In genomic region chr18:50819727-50820378, GRCh38 we compare ENCODE assay signal across 8 cellular contexts.
A peak's percentile ranks its signal among the peaks of the same experiment; 100 is the strongest.
DNase-seq lines count a peak whose midpoint lies in the region; ATAC-seq lines count a peak whose summit lies in the region.

MRO (minus strand) TSS chr18:50820016; CDS start chr18:50809400, 10,616 bp downstream.

- peak; percentile 92 for DNase-seq in AG20443 (ENCODE audit: low spot score)
- DNase-seq in NCI-H345 treated with DMSO at 0.1 percent for 48 hours (lab: John Stamatoyannopoulos, UW; ENCODE audit: unreplicated experiment) = peak; percentile 59
- DNase-seq in activated CD4-positive, CD25-positive, alpha-beta regulatory T cell treated with anti-CD3 and anti-CD28 coated beads, Interleukin-2, amount 50 U/mL, for 16 hours (ENCODE audit: low read depth, low spot score) = peak; percentile 53
- DNase-seq in cerebellar cortex (ENCODE audit: low spot score) = peak; percentile 90
- DNase-seq in kidney glomerular epithelial cell (lab: John Stamatoyannopoulos, UW) = peak; percentile 35
- DNase-seq in stimulated activated CD4-positive, alpha-beta T cell treated with anti-CD3 and anti-CD28 coated beads, Interleukin-15, amount 100 ng/mL, for 24 hours = peak; percentile 84

- ATAC-seq in GM19035 (IDR thresholded peaks at IDR 0.05; ENCODE audit: unreplicated experiment) (peak; percentile 97), HG03354 (IDR thresholded peaks at IDR 0.05; ENCODE audit: poor library complexity, severe bottlenecking, unreplicated experiment) (peak; percentile 97)

Comparison
In these comparisons a context has a peak if more than half of its experiments do, and no peak if none do; other contexts are left out.
1. Peak in every context shown above with its lines: DNase-seq and ATAC-seq.
2. DNase-seq: peak in every context shown above with its lines; median percentile 92 in AG20443; 90 in cerebellar cortex; 84 in stimulated activated CD4-positive, alpha-beta T cell treated with anti-CD3 and anti-CD28 coated beads, Interleukin-15, amount 100 ng/mL, for 24 hours; 59 in NCI-H345 treated with DMSO at 0.1 percent for 48 hours; 53 in activated CD4-positive, CD25-positive, alpha-beta regulatory T cell treated with anti-CD3 and anti-CD28 coated beads, Interleukin-2, amount 50 U/mL, for 16 hours; 35 in kidney glomerular epithelial cell.